Comparison of ENCODE assay signal across 28 cellular contexts in the genomic region with DNA sequence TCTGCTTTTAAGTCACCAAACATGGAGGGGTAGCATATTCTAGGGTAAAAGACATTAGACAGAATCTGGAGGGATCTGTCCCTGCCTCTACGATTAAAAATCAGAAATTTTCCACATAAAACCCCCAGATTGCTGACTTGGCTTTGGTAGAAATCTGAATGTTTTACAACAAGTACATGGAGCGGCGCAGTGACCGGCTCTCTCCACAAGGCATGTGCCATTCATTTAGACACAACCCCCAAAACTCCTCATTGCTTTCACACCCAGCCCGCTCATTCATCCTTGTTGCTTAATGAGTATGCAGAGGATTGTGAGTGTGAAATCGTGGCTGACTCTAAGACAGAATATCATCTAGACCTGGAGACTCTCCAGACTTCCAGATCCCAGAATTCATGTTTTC.
"Had no signal": no experiment of that assay in that cellular context is flagged by ENCODE, and none has a peak within 500 bp of the region (broad histone marks: within the 10 kb centered on the region; RNA-seq: fewer than 3 reads in every experiment).

No MANE protein-coding gene starts in this region.

- H3K9me3 Mint-ChIP-seq: nephron progenitor cell had no signal

- H3K27ac ChIP-seq: ovary, parathyroid adenoma, psoas muscle, right lobe of liver, sigmoid colon, stomach, thoracic aorta, thyroid gland, tibial nerve, upper lobe of left lung, vagina had no signal

- H3K27me3 ChIP-seq: ovary, right lobe of liver, sigmoid colon, stomach, thyroid gland, tibial nerve, upper lobe of left lung, vagina had no signal

- DNase-seq: naive thymus-derived CD8-positive, alpha-beta T cell; nephron progenitor cell; occipital lobe; ovary; psoas muscle; right cardiac atrium; right lobe of liver; sigmoid colon; small intestine; stimulated activated CD4-positive, alpha-beta T cell treated with anti-CD3 and anti-CD28 coated beads, Interleukin-15, amount 100 ng/mL, for 24 hours; stimulated activated CD4-positive, alpha-beta T cell treated with anti-CD3 and anti-CD28 coated beads, Interleukin-2, amount 100 ng/mL, for 24 hours; stimulated activated CD4-positive, alpha-beta T cell treated with anti-CD3 and anti-CD28 coated beads, Interleukin-2, amount 100 ng/mL, for 48 hours; stimulated activated CD4-positive, alpha-beta T cell treated with anti-CD3 and anti-CD28 coated beads, Interleukin-4, amount 100 ng/mL, for 24 hours; stimulated activated naive B cell treated with anti-CD40 and anti-IgM and Interleukin-4, amounts not matched to agents 10 μg/mL and 1 μg/mL and 100 μg/mL, for 72 hours; stimulated activated naive CD4-positive, alpha-beta T cell treated with Interleukin-2 at 50 U/mL for 16 hours; stomach; thyroid gland; trophoblast cell; upper lobe of left lung had no signal

- H3K4me1 Mint-ChIP-seq: naive thymus-derived CD8-positive, alpha-beta T cell; stimulated activated effector memory CD8-positive, alpha-beta T cell treated with anti-CD3 and anti-CD28 coated beads, Interleukin-12 subunit alpha, Interleukin-12 subunit beta, amount 100 ng/mL, for 72 hours; stimulated activated naive B cell treated with anti-CD40 and anti-IgM and Interleukin-4, amounts not matched to agents 10 μg/mL and 1 μg/mL and 100 μg/mL, for 72 hours had no signal

- H3K4me1 ChIP-seq: parathyroid adenoma, psoas muscle, right lobe of liver, sigmoid colon, thyroid gland, upper lobe of left lung, vagina had no signal

- H3K9me3 ChIP-seq: ovary, psoas muscle, right lobe of liver, sigmoid colon, stomach, thoracic aorta, thyroid gland, tibial nerve, upper lobe of left lung, vagina had no signal

- H3K36me3 ChIP-seq: ovary, right lobe of liver, sigmoid colon, stomach, thoracic aorta, thyroid gland, tibial nerve, upper lobe of left lung, vagina had no signal

- H3K27me3 Mint-ChIP-seq: naive thymus-derived CD8-positive, alpha-beta T cell; natural killer cell treated with Interleukin-12 subunit alpha and Interleukin-12 subunit beta and Interleukin-15 and Interleukin-18, amount 100 ng/mL, for 72 hours; stimulated activated naive B cell treated with anti-CD40 and anti-IgM and Interleukin-4, amounts not matched to agents 10 μg/mL and 1 μg/mL and 100 μg/mL, for 72 hours; stimulated activated naive CD8-positive, alpha-beta T cell treated with anti-CD3 and anti-CD28 coated beads, Interleukin-15, Interleukin-2, amounts not matched to agents 100 ng/mL and 50 ng/mL, for 24 hours had no signal

- H2AFZ ChIP-seq: parathyroid adenoma had no signal

- H3K36me3 Mint-ChIP-seq: naive thymus-derived CD8-positive, alpha-beta T cell; natural killer cell treated with Interleukin-12 subunit alpha and Interleukin-12 subunit beta and Interleukin-15 and Interleukin-18, amount 100 ng/mL, for 72 hours; stimulated activated effector memory CD8-positive, alpha-beta T cell treated with anti-CD3 and anti-CD28 coated beads, Interleukin-12 subunit alpha, Interleukin-12 subunit beta, amount 100 ng/mL, for 72 hours; stimulated activated naive B cell treated with anti-CD40 and anti-IgM and Interleukin-4, amounts not matched to agents 10 μg/mL and 1 μg/mL and 100 μg/mL, for 72 hours had no signal

- H3K4me3 ChIP-seq: ovary, psoas muscle, right lobe of liver, sigmoid colon, stomach, thoracic aorta, thyroid gland, tibial nerve, upper lobe of left lung, vagina had no signal

- H3K4me3 Mint-ChIP-seq: naive thymus-derived CD8-positive, alpha-beta T cell; natural killer cell treated with Interleukin-12 subunit alpha and Interleukin-12 subunit beta and Interleukin-15 and Interleukin-18, amount 100 ng/mL, for 72 hours; nephron progenitor cell; neural crest cell; stimulated activated effector memory CD8-positive, alpha-beta T cell treated with anti-CD3 and anti-CD28 coated beads, Interleukin-12 subunit alpha, Interleukin-12 subunit beta, amount 100 ng/mL, for 72 hours; stimulated activated naive B cell treated with anti-CD40 and anti-IgM and Interleukin-4, amounts not matched to agents 10 μg/mL and 1 μg/mL and 100 μg/mL, for 72 hours; stimulated activated naive CD8-positive, alpha-beta T cell treated with anti-CD3 and anti-CD28 coated beads, Interleukin-15, Interleukin-2, amounts not matched to agents 100 ng/mL and 50 ng/mL, for 24 hours had no signal

- H3K27ac Mint-ChIP-seq: naive thymus-derived CD8-positive, alpha-beta T cell; natural killer cell treated with Interleukin-12 subunit alpha and Interleukin-12 subunit beta and Interleukin-15 and Interleukin-18, amount 100 ng/mL, for 72 hours; nephron progenitor cell; progenitor cell of endocrine pancreas; stimulated activated effector memory CD8-positive, alpha-beta T cell treated with anti-CD3 and anti-CD28 coated beads, Interleukin-12 subunit alpha, Interleukin-12 subunit beta, amount 100 ng/mL, for 72 hours; stimulated activated naive B cell treated with anti-CD40 and anti-IgM and Interleukin-4, amounts not matched to agents 10 μg/mL and 1 μg/mL and 100 μg/mL, for 72 hours; stimulated activated naive CD8-positive, alpha-beta T cell treated with anti-CD3 and anti-CD28 coated beads, Interleukin-15, Interleukin-2, amounts not matched to agents 100 ng/mL and 50 ng/mL, for 24 hours had no signal

- H3K9ac ChIP-seq: parathyroid adenoma had no signal

- H3K79me2 ChIP-seq: parathyroid adenoma had no signal
